8 cellular contexts compared by ENCODE assay signal in the genomic region with DNA sequence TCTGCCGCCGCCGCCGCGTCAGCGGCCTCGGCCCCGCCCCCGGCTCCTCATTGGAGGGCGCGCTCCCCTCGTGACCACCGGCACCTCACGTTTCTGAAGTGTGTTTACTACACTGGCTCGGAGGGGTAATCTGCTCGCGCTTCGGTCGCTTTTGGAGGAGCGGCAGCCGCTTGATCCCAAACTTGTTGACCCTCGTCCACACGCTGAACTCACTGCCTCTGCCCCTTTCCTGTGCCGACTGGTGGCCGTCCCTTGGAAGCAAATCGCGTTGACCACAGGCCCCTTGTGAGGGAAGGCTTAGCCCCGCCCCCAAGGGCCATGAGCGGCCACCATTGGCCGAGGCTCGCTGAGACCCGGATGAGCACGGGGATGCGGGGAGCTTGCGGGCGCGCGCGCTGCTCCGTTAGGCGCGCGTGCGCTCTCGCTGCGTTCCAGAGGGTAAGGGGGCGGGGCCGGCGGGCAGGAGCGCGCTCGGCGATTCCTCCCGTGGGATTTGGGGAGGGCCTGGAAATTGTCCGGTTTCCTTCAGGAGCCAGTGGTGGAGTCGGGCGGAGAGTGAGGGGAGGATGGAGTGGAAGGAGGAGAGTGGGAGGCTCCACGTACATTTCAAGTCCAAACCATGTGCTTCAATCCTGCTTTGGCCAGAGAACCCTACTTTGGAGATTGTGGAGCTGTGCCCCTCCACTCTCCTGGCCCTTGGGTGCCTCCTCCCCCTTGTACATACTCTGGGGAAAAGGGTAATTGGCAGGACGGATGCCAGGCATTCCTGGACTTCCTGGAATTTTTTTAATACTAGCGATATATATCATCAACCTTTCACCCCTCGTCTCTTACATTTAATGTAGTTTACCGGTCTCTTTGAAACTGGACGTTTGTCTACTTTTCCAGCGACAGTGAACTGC. TPM values are rescaled to one million over a fixed set of nuclear protein-coding genes. Genes with fewer than 3 reads are reported as not detected.
DNase-seq lines count a peak whose midpoint lies in the region; ATAC-seq and TF ChIP-seq lines count a peak whose summit lies in the region.

Gene CRY1, minus strand, starts transcription at position 3 of the 902 bp plus-strand sequence. CDS start 588 bp downstream, outside the sequence.

- H3K4me1 ChIP-seq in left lung = peaks cover 0 to 28% of the 10 kb centered on the region in 2 donors

- peak within 1 kb of the TSS; percentile 87 to 99 for H3K4me3 ChIP-seq in left lung

- H3K36me3 ChIP-seq in left lung = no peaks in the 10 kb centered on the region

- peaks cover 0 to 2% of the 10 kb centered on the region in 2 donors for H3K9me3 ChIP-seq in left lung

- H3K27ac ChIP-seq in left lung = peak within 1 kb of the TSS; percentile 95 to 98

- peaks cover 0 to 5% of the 10 kb centered on the region in 2 donors for H3K27me3 ChIP-seq in left lung

- DNase-seq in AG20443 (ENCODE audit: low spot score) (peak; percentile 97), NCI-H748 (lab: John Stamatoyannopoulos, UW; ENCODE audit: unreplicated experiment) (peak; percentile 96), dermis microvascular lymphatic vessel endothelial cell (ENCODE audit: low read depth in 2 of 2) (peak; percentile 88 to 95), left lung (peak; percentile 96 to 97)
- peak; percentile 92 to 95 for DNase-seq in activated CD4-positive, alpha-beta T cell treated with anti-CD3 and anti-CD28 coated beads, Interleukin-2, amount 50 U/mL, for 48 hours
- DNase-seq in stimulated activated CD4-positive, alpha-beta T cell treated with anti-CD3 and anti-CD28 coated beads, Interleukin-2, amount 100 ng/mL, for 24 hours = peak; percentile 94 to 96

- TF ChIP-seq CTCF in left lung (IDR thresholded peaks at IDR 0.05) = no peak

- ATAC-seq in GM19324 (IDR thresholded peaks at IDR 0.05; ENCODE audit: low FRiP score, unreplicated experiment) (peak; percentile 91), HG03469 (IDR thresholded peaks at IDR 0.05; ENCODE audit: unreplicated experiment) (peak; percentile 76), left lung (peak; percentile 92)

- intact Hi-C loops in left lung (cut with DNase I) = no loop called here

RNA-seq across cellular contexts. Expression of gene CRY1, which starts in this region (rescaled TPM):
- total RNA-seq in dermis microvascular lymphatic vessel endothelial cell (10.4 and 10.5 TPM in 2 replicates), left lung (10 to 100 TPM; 19.4 to 22.6 TPM)

Comparison
In these comparisons a context has a peak if more than half of its experiments do, and no peak if none do; other contexts are left out.
1. Peak in every context shown above with its lines: DNase-seq, ATAC-seq, H3K4me3 ChIP-seq and H3K27ac ChIP-seq.